ENCODE assay signal across 26 cellular contexts in genomic region chr6:71091946-71092345, GRCh38.
"Had no signal": no experiment of that assay in that cellular context is flagged by ENCODE, and none has a peak within 500 bp of the region (broad histone marks: within the 10 kb centered on the region; RNA-seq: fewer than 3 reads in every experiment).

No MANE protein-coding gene starts in this region.

- H3K36me3 ChIP-seq: ovary, prostate gland, right lobe of liver, sigmoid colon, stomach, thoracic aorta, thyroid gland, tibial nerve, upper lobe of left lung, vagina had no signal

- H3K9me3 Mint-ChIP-seq: stimulated activated naive CD8-positive, alpha-beta T cell treated with anti-CD3 and anti-CD28 coated beads, Interleukin-15, Interleukin-2, amounts not matched to agents 100 ng/mL and 50 ng/mL, for 24 hours had no signal

- H2AFZ ChIP-seq: parathyroid adenoma had no signal

- DNase-seq: naive B cell; naive thymus-derived CD8-positive, alpha-beta T cell; occipital lobe; ovary; right cardiac atrium; right lobe of liver; sigmoid colon; small intestine; stimulated activated CD4-positive, alpha-beta T cell treated with anti-CD3 and anti-CD28 coated beads, Interleukin-15, amount 100 ng/mL, for 24 hours; stimulated activated CD4-positive, alpha-beta T cell treated with anti-CD3 and anti-CD28 coated beads, Interleukin-2, amount 100 ng/mL, for 24 hours; stimulated activated CD4-positive, alpha-beta T cell treated with anti-CD3 and anti-CD28 coated beads, Interleukin-2, amount 100 ng/mL, for 48 hours; stimulated activated CD4-positive, alpha-beta T cell treated with anti-CD3 and anti-CD28 coated beads, Interleukin-4, amount 100 ng/mL, for 24 hours; stimulated activated naive B cell treated with anti-CD40 and anti-IgM and Interleukin-4, amounts not matched to agents 10 μg/mL and 1 μg/mL and 100 μg/mL, for 72 hours; stimulated activated naive CD4-positive, alpha-beta T cell treated with Interleukin-2 at 50 U/mL for 16 hours; stomach; thyroid gland; upper lobe of left lung had no signal

- H3K4me3 ChIP-seq: ovary, prostate gland, right lobe of liver, sigmoid colon, stomach, thoracic aorta, thyroid gland, tibial nerve, upper lobe of left lung, vagina had no signal

- H3K9me3 ChIP-seq: ovary, prostate gland, right lobe of liver, sigmoid colon, stomach, thoracic aorta, thyroid gland, tibial nerve, upper lobe of left lung, vagina had no signal

- H3K27ac ChIP-seq: ovary, parathyroid adenoma, prostate gland, right lobe of liver, sigmoid colon, stomach, thoracic aorta, thyroid gland, tibial nerve, upper lobe of left lung, vagina had no signal

- H3K4me1 ChIP-seq: prostate gland, right lobe of liver, sigmoid colon, stomach, thyroid gland, tibial nerve, upper lobe of left lung, vagina had no signal

- H3K9ac ChIP-seq: parathyroid adenoma had no signal

- H3K4me3 Mint-ChIP-seq: naive B cell; naive thymus-derived CD8-positive, alpha-beta T cell; natural killer cell treated with Interleukin-12 subunit alpha and Interleukin-12 subunit beta and Interleukin-15 and Interleukin-18, amount 100 ng/mL, for 72 hours; neural crest cell; stimulated activated effector memory CD8-positive, alpha-beta T cell treated with anti-CD3 and anti-CD28 coated beads, Interleukin-12 subunit alpha, Interleukin-12 subunit beta, amount 100 ng/mL, for 72 hours; stimulated activated naive B cell treated with anti-CD40 and anti-IgM and Interleukin-4, amounts not matched to agents 10 μg/mL and 1 μg/mL and 100 μg/mL, for 72 hours; stimulated activated naive CD8-positive, alpha-beta T cell treated with anti-CD3 and anti-CD28 coated beads, Interleukin-15, Interleukin-2, amounts not matched to agents 100 ng/mL and 50 ng/mL, for 24 hours had no signal

- H3K36me3 Mint-ChIP-seq: naive B cell; naive thymus-derived CD8-positive, alpha-beta T cell; natural killer cell treated with Interleukin-12 subunit alpha and Interleukin-12 subunit beta and Interleukin-15 and Interleukin-18, amount 100 ng/mL, for 72 hours; stimulated activated effector memory CD8-positive, alpha-beta T cell treated with anti-CD3 and anti-CD28 coated beads, Interleukin-12 subunit alpha, Interleukin-12 subunit beta, amount 100 ng/mL, for 72 hours; stimulated activated naive B cell treated with anti-CD40 and anti-IgM and Interleukin-4, amounts not matched to agents 10 μg/mL and 1 μg/mL and 100 μg/mL, for 72 hours had no signal

- ATAC-seq: naive thymus-derived CD8-positive, alpha-beta T cell; natural killer cell treated with Interleukin-12 subunit alpha and Interleukin-12 subunit beta and Interleukin-15 and Interleukin-18, amount 100 ng/mL, for 72 hours; right cardiac atrium; right lobe of liver; stimulated activated effector memory CD8-positive, alpha-beta T cell treated with anti-CD3 and anti-CD28 coated beads, Interleukin-12 subunit alpha, Interleukin-12 subunit beta, amount 100 ng/mL, for 72 hours had no signal

- H3K27me3 ChIP-seq: ovary, right lobe of liver, sigmoid colon, stomach, thyroid gland, tibial nerve, upper lobe of left lung, vagina had no signal

- H3K27ac Mint-ChIP-seq: naive B cell; naive thymus-derived CD8-positive, alpha-beta T cell; natural killer cell treated with Interleukin-12 subunit alpha and Interleukin-12 subunit beta and Interleukin-15 and Interleukin-18, amount 100 ng/mL, for 72 hours; stimulated activated effector memory CD8-positive, alpha-beta T cell treated with anti-CD3 and anti-CD28 coated beads, Interleukin-12 subunit alpha, Interleukin-12 subunit beta, amount 100 ng/mL, for 72 hours; stimulated activated naive B cell treated with anti-CD40 and anti-IgM and Interleukin-4, amounts not matched to agents 10 μg/mL and 1 μg/mL and 100 μg/mL, for 72 hours; stimulated activated naive CD8-positive, alpha-beta T cell treated with anti-CD3 and anti-CD28 coated beads, Interleukin-15, Interleukin-2, amounts not matched to agents 100 ng/mL and 50 ng/mL, for 24 hours had no signal

- H3K4me1 Mint-ChIP-seq: naive thymus-derived CD8-positive, alpha-beta T cell; neural crest cell; stimulated activated effector memory CD8-positive, alpha-beta T cell treated with anti-CD3 and anti-CD28 coated beads, Interleukin-12 subunit alpha, Interleukin-12 subunit beta, amount 100 ng/mL, for 72 hours had no signal

- H3K79me2 ChIP-seq: parathyroid adenoma had no signal
